In genomic region chr17:9728564-9728963, GRCh38 we compare ENCODE assay signal across 1 cellular context.
TF ChIP-seq lines count a peak whose summit lies in the region.

No MANE protein-coding gene starts in this region.

TF ChIP-seq in HepG2, 621 proteins besides CTCF, POLR2A, EP300 and RAD21 (continued from another document):
- TF ChIP-seq ATF6 (CRISPR knock-in tag; conservative IDR thresholded peaks at IDR 0.05) (no peak), KAT7 (CRISPR knock-in tag; IDR thresholded peaks at IDR 0.05; ENCODE audit: borderline replicate concordance) (no peak), PTBP1 (IDR thresholded peaks at IDR 0.05; ENCODE audit: low read depth, low read length, poor library complexity, severe bottlenecking) (no peak), ZNF329 (CRISPR knock-in tag; IDR thresholded peaks at IDR 0.05; ENCODE audit: low read depth) (no peak), ZNF33A (CRISPR knock-in tag; IDR thresholded peaks at IDR 0.05; ENCODE audit: borderline replicate concordance) (no peak), KMT2B (CRISPR knock-in tag; IDR thresholded peaks at IDR 0.05) (no peak), NCOA2 (CRISPR knock-in tag; IDR thresholded peaks at IDR 0.05) (no peak), ZBTB44 (CRISPR knock-in tag; IDR thresholded peaks at IDR 0.05) (no peak), FOSL2 (CRISPR knock-in tag; IDR thresholded peaks at IDR 0.05) (no peak), ATF7-NPFF (CRISPR knock-in tag; IDR thresholded peaks at IDR 0.05; ENCODE audit: low read depth) (no peak), NR0B2 (CRISPR knock-in tag; IDR thresholded peaks at IDR 0.05) (no peak), IKZF5 (CRISPR knock-in tag; IDR thresholded peaks at IDR 0.05) (no peak), TCF7 (IDR thresholded peaks at IDR 0.05; ENCODE audit: low read depth) (no peak), ZNF468 (CRISPR knock-in tag; IDR thresholded peaks at IDR 0.05) (no peak)
